In the genomic region with DNA sequence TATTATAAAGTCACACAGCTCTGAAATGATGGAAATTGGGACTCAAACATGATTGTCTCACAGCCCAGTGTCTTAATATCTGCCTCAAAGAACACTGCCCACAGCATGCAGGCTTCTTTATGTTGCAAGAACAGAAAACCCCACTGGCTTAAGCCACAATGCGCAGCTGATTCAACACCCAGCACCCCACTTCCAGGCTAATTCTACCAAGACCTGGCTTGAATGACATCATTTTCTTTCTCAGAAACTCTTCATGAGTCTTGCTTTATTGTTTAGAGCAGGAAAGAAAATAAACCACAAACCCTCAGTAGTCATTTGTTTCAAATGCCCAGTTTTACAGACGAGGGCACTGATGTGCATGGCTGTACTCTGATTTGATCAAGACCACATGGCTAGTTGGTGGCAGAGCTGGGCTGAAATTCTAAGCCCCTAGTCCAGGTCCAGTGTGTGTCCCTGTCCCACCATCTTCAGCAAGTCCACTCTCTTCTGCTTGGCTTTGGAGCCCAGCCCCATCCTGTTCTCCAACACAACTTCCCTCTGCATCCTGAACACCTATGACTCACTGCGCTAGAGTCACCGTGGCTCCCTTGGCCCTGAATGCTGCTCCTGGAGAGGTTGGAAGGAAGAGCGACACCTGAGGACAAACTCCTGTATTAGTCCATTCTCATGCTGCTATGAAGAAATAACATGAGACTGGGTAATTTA, we compare ENCODE assay signal across 8 cellular contexts. TPM values are rescaled to one million over a fixed set of nuclear protein-coding genes. Genes with fewer than 3 reads are reported as not detected.
A peak's percentile ranks its signal among the peaks of the same experiment; 100 is the strongest.
DNase-seq lines count a peak whose midpoint lies in the region; ATAC-seq and TF ChIP-seq lines count a peak whose summit lies in the region.

No MANE protein-coding gene starts in this region.

- H3K27me3 ChIP-seq in SJSA1 (replicated peaks) (no peaks in the 10 kb centered on the region), osteoblast (ENCODE audit: insufficient read depth, low read length) (no peaks in the 10 kb centered on the region)

- peaks cover 25% of the 10 kb centered on the region for H3K4me1 ChIP-seq in SJSA1 (replicated peaks)
- peaks cover 33% of the 10 kb centered on the region for H3K4me1 ChIP-seq in osteoblast (ENCODE audit: insufficient read depth, low read length)

- no peak for TF ChIP-seq CTCF in osteoblast (IDR thresholded peaks at IDR 0.05; ENCODE audit: extremely low read depth, low read depth, low read length)

- H2AFZ ChIP-seq in osteoblast (ENCODE audit: low read length) = no peak overlapping the region

- peak overlapping the region; percentile 88 for H3K27ac Mint-ChIP-seq in dendritic cell treated with granulocyte-macrophage colony-stimulating factor and Interleukin-4, amounts not matched to agents 40 ng/mL and 50 ng/mL, for 4 days

- no peak overlapping the region for H3K4me3 ChIP-seq in SJSA1
- H3K4me3 ChIP-seq in osteoblast (ENCODE audit: insufficient read depth, low read length) = peak overlapping the region; percentile 24

- H3K4me3 Mint-ChIP-seq in dendritic cell treated with granulocyte-macrophage colony-stimulating factor and Interleukin-4, amounts not matched to agents 40 ng/mL and 50 ng/mL, for 4 days = peak overlapping the region; percentile 17

- H3K27me3 Mint-ChIP-seq in dendritic cell treated with granulocyte-macrophage colony-stimulating factor and Interleukin-4, amounts not matched to agents 40 ng/mL and 50 ng/mL, for 4 days = no peaks in the 10 kb centered on the region

- DNase-seq in ELR (ENCODE audit: low read depth) (peak; percentile 93), SJSA1 (ENCODE audit: low read depth in 1 of 2, low spot score in 2 of 2) (peak; percentile 55 to 71), osteoblast (ENCODE audit: insufficient read length, low spot score, missing footprints) (peak; percentile 91), SK-N-DZ (ENCODE audit: low spot score) (no peak)

- H3K79me2 ChIP-seq in osteoblast (ENCODE audit: insufficient read depth, low read length) = no peaks in the 10 kb centered on the region

- peaks cover 5% of the 10 kb centered on the region for H4K20me1 ChIP-seq in osteoblast (ENCODE audit: insufficient read depth, low read length)

- H3K36me3 ChIP-seq in SJSA1 (no peaks in the 10 kb centered on the region), osteoblast (ENCODE audit: insufficient read depth, low read length) (peaks cover under 1% of the 10 kb centered on the region)

- intact Hi-C loops in dendritic cell treated with granulocyte-macrophage colony-stimulating factor and Interleukin-4, amounts not matched to agents 40 ng/mL and 50 ng/mL, for 4 days (cut with micrococcal nuclease) = no loop called here

- ATAC-seq in HG02852 (IDR thresholded peaks at IDR 0.05; ENCODE audit: unreplicated experiment) (no peak), HG03175 (IDR thresholded peaks at IDR 0.05; ENCODE audit: unreplicated experiment) (no peak), GM21619 (IDR thresholded peaks at IDR 0.05; ENCODE audit: unreplicated experiment) (no peak)

- H3K9me3 Mint-ChIP-seq in dendritic cell treated with granulocyte-macrophage colony-stimulating factor and Interleukin-4, amounts not matched to agents 40 ng/mL and 50 ng/mL, for 4 days = no peaks in the 10 kb centered on the region

- H3K36me3 Mint-ChIP-seq in dendritic cell treated with granulocyte-macrophage colony-stimulating factor and Interleukin-4, amounts not matched to agents 40 ng/mL and 50 ng/mL, for 4 days (ENCODE audit: low read depth) = peaks cover 48% of the 10 kb centered on the region

- H3K4me2 ChIP-seq in osteoblast (ENCODE audit: insufficient read depth, low read length) = peak overlapping the region; percentile 41

- H3K4me1 Mint-ChIP-seq in dendritic cell treated with granulocyte-macrophage colony-stimulating factor and Interleukin-4, amounts not matched to agents 40 ng/mL and 50 ng/mL, for 4 days (ENCODE audit: low read depth) = peaks cover 84% of the 10 kb centered on the region

- H3K9me3 ChIP-seq in SJSA1 (replicated peaks) (no peaks in the 10 kb centered on the region), osteoblast (ENCODE audit: low read depth, low read length) (no peaks in the 10 kb centered on the region)

- H3K27ac ChIP-seq in SJSA1 (peak overlapping the region; percentile 30; the same call in 1 of the 2 replicates), osteoblast (ENCODE audit: low read depth, low read length) (peak overlapping the region; percentile 91)

RNA-seq across cellular contexts. Expression of gene SRSF5, which starts 50.3 kb away (rescaled TPM):
- 121 and 167 TPM in 2 replicates for total RNA-seq in SJSA1 (2014; rRNA removed; shearing (Covaris generic))
- total RNA-seq in osteoblast = 157 TPM in 2 replicates
- polyA plus RNA-seq in SK-N-DZ (2014; cell fraction: cytosol; rRNA removed) = 182 and 202 TPM in 2 replicates
- polyA plus RNA-seq in SK-N-DZ (2014; cell fraction: nucleus; rRNA removed) = 676 and 919 TPM in 2 replicates
